ENCODE assay signal across 8 cellular contexts in genomic region chr3:52244061-52244628, GRCh38. TPM values are rescaled to one million over a fixed set of nuclear protein-coding genes. Genes with fewer than 3 reads are reported as not detected.
A peak's percentile ranks its signal among the peaks of the same experiment; 100 is the strongest.
DNase-seq lines count a peak whose midpoint lies in the region; ATAC-seq and TF ChIP-seq lines count a peak whose summit lies in the region.

No MANE protein-coding gene starts in this region.

- TF ChIP-seq POLR2A in GM18505 (IDR thresholded peaks at IDR 0.05; ENCODE audit: borderline replicate concordance, extremely low read depth, insufficient read depth, insufficient read length): peak; percentile 60

- H3K4me1 Mint-ChIP-seq in T-helper 17 cell: peaks cover 66% of the 10 kb centered on the region
- peaks cover 62 to 70% of the 10 kb centered on the region in 2 donors for H3K4me1 Mint-ChIP-seq in effector memory CD8-positive, alpha-beta T cell (ENCODE audit: low read depth in 2 of 2)

- H3K36me3 Mint-ChIP-seq in T-helper 17 cell (ENCODE audit: low read depth): peaks cover 5% of the 10 kb centered on the region
- peaks cover 37% of the 10 kb centered on the region for H3K36me3 Mint-ChIP-seq in effector memory CD8-positive, alpha-beta T cell (ENCODE audit: insufficient read depth)

- ATAC-seq in GM18505 (IDR thresholded peaks at IDR 0.05; ENCODE audit: unreplicated experiment) (no peak), HG02981 (IDR thresholded peaks at IDR 0.05; ENCODE audit: unreplicated experiment) (peak; percentile 40), T-helper 17 cell (no peak), GM19023 (IDR thresholded peaks at IDR 0.05; ENCODE audit: unreplicated experiment) (no peak), HG03025 (IDR thresholded peaks at IDR 0.05; ENCODE audit: low FRiP score, unreplicated experiment) (no peak)
- ATAC-seq in effector memory CD8-positive, alpha-beta T cell (replicated peaks): no peak

- H3K27me3 Mint-ChIP-seq in T-helper 17 cell: no peaks in the 10 kb centered on the region
- H3K27me3 Mint-ChIP-seq in effector memory CD8-positive, alpha-beta T cell: no peaks in the 10 kb centered on the region

- DNase-seq in T-helper 17 cell: peak in 2 of 3 donors; percentile 10 to 18
- DNase-seq in effector memory CD8-positive, alpha-beta T cell: no peak
- DNase-seq in renal cortical epithelial cell (ENCODE audit: low read depth): peak; percentile 72
- no peak for DNase-seq in NCI-H1092 treated with DMSO at 0.1 percent for 48 hours (lab: John Stamatoyannopoulos, UW)

- peak overlapping the region; percentile 85 for H3K4me3 Mint-ChIP-seq in T-helper 17 cell
- peak overlapping the region; percentile 76 to 91 for H3K4me3 Mint-ChIP-seq in effector memory CD8-positive, alpha-beta T cell

- peak overlapping the region; percentile 93 for H3K27ac Mint-ChIP-seq in T-helper 17 cell
- H3K27ac Mint-ChIP-seq in effector memory CD8-positive, alpha-beta T cell: peak overlapping the region; percentile 91 to 92

- H3K9me3 Mint-ChIP-seq in effector memory CD8-positive, alpha-beta T cell: no peaks in the 10 kb centered on the region

- no peaks in the 10 kb centered on the region for H3K9me3 ChIP-seq in T-helper 17 cell (ENCODE audit: control insufficient read depth, low read length, poor library complexity, severe bottlenecking)

RNA-seq across cellular contexts. Expression of gene PPM1M, which starts 1.4 kb away (rescaled TPM):
- total RNA-seq in T-helper 17 cell: 10 to 100 TPM; 43.9 to 58.0 TPM
- total RNA-seq in renal cortical epithelial cell: 14.8 and 18.3 TPM in 2 replicates

RNA-seq across cellular contexts. Expression of gene TWF2, which starts 5.2 kb away (rescaled TPM):
- total RNA-seq in T-helper 17 cell (10 to 100 TPM; 44.8 to 48.2 TPM), renal cortical epithelial cell (95.2 and 174 TPM in 2 replicates)

RNA-seq across cellular contexts. Expression of gene TLR9, which starts 18.7 kb away (rescaled TPM):
- total RNA-seq in T-helper 17 cell: under 1 TPM in 1 of 2 donors, not detected in 1; 0.42 TPM
- total RNA-seq in renal cortical epithelial cell: not detected in 2 replicates

RNA-seq across cellular contexts. Expression of gene WDR82, which starts 34.3 kb away (rescaled TPM):
- total RNA-seq in T-helper 17 cell (100 to 1,000 TPM; 109 to 114 TPM), renal cortical epithelial cell (73.5 and 90.8 TPM in 2 replicates)

RNA-seq across cellular contexts. Expression of gene GLYCTK, which starts 43.5 kb away (rescaled TPM):
- 10 to 100 TPM; 30.6 to 42.2 TPM for total RNA-seq in T-helper 17 cell
- 4.2 and 11.3 TPM in 2 replicates for total RNA-seq in renal cortical epithelial cell

Comparison
In these comparisons a context has a peak if more than half of its experiments do, and no peak if none do; other contexts are left out.
1. DNase-seq: peak in T-helper 17 cell (2 of 3) and renal cortical epithelial cell (single experiment); none in effector memory CD8-positive, alpha-beta T cell (0 of 3) and NCI-H1092 treated with DMSO at 0.1 percent for 48 hours (single experiment).